2 cellular contexts compared by ENCODE assay signal in the genomic region with DNA sequence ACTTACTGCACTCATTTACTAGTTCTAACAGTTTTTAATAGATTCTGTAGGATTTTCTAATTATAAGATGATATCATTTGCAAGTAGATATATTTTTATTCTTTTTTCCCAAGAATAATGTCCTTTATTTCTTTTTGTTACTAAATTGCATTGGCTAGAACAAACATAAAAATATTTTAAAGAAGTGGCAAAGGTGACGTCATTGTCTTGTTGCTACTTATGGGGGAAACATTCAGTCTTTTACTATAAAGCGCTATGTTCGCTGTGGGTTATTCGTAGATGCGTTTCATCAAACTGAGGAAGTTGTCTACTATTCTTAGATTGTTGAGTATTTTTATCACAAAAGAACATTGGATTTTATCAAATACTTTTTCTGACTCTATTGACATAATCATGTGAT.
A peak's percentile ranks its signal among the peaks of the same experiment; 100 is the strongest.
TF ChIP-seq lines count a peak whose summit lies in the region.

No MANE protein-coding gene starts in this region.

TF ChIP-seq in HepG2, 621 proteins besides CTCF, POLR2A, EP300 and RAD21:
- TF ChIP-seq, protein P1, sequence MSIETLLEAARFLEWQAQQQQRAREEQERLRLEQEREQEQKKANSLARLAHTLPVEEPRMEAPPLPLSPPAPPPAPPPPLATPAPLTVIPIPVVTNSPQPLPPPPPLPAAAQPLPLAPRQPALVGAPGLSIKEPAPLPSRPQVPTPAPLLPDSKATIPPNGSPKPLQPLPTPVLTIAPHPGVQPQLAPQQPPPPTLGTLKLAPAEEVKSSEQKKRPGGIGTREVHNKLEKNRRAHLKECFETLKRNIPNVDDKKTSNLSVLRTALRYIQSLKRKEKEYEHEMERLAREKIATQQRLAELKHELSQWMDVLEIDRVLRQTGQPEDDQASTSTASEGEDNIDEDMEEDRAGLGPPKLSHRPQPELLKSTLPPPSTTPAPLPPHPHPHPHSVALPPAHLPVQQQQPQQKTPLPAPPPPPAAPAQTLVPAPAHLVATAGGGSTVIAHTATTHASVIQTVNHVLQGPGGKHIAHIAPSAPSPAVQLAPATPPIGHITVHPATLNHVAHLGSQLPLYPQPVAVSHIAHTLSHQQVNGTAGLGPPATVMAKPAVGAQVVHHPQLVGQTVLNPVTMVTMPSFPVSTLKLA (IDR thresholded peaks at IDR 0.05): no peak
- peak; percentile 84 for TF ChIP-seq CREB1 (IDR thresholded peaks at IDR 0.05)
- TF ChIP-seq CREB1 (CRISPR knock-in tag; IDR thresholded peaks at IDR 0.05): no peak
- peak; percentile 97 for TF ChIP-seq ATF7 (IDR thresholded peaks at IDR 0.05)
- TF ChIP-seq ATF7 (CRISPR knock-in tag; IDR thresholded peaks at IDR 0.05): no peak

TF ChIP-seq in GM12878, 131 proteins besides CTCF, POLR2A, EP300 and RAD21:
- TF ChIP-seq, protein P2, sequence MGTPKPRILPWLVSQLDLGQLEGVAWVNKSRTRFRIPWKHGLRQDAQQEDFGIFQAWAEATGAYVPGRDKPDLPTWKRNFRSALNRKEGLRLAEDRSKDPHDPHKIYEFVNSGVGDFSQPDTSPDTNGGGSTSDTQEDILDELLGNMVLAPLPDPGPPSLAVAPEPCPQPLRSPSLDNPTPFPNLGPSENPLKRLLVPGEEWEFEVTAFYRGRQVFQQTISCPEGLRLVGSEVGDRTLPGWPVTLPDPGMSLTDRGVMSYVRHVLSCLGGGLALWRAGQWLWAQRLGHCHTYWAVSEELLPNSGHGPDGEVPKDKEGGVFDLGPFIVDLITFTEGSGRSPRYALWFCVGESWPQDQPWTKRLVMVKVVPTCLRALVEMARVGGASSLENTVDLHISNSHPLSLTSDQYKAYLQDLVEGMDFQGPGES (IDR thresholded peaks at IDR 0.05): no peak
- TF ChIP-seq ATF7 (IDR thresholded peaks at IDR 0.05; ENCODE audit: low read depth): peak; percentile 31; the same call in 1 of the 2 replicates
